2 cellular contexts compared by ENCODE assay signal in genomic region chrX:110520053-110520452, GRCh38.
TF ChIP-seq lines count a peak whose summit lies in the region.

No MANE protein-coding gene starts in this region.

TF ChIP-seq in HepG2, 621 proteins besides CTCF, POLR2A, EP300 and RAD21:
- no peak for TF ChIP-seq GMEB2 (CRISPR knock-in tag; IDR thresholded peaks at IDR 0.05; ENCODE audit: low read depth)
- no peak for TF ChIP-seq ZNF569 (CRISPR knock-in tag; IDR thresholded peaks at IDR 0.05; ENCODE audit: borderline replicate concordance)
- TF ChIP-seq MNT (IDR thresholded peaks at IDR 0.05), result 0 out of 2 replicates have a peak, but pooled peaks have one; percentile 3

TF ChIP-seq in neural cell, 6 proteins besides CTCF, POLR2A, EP300 and RAD21 (continued from another document):
- TF ChIP-seq, protein P1, sequence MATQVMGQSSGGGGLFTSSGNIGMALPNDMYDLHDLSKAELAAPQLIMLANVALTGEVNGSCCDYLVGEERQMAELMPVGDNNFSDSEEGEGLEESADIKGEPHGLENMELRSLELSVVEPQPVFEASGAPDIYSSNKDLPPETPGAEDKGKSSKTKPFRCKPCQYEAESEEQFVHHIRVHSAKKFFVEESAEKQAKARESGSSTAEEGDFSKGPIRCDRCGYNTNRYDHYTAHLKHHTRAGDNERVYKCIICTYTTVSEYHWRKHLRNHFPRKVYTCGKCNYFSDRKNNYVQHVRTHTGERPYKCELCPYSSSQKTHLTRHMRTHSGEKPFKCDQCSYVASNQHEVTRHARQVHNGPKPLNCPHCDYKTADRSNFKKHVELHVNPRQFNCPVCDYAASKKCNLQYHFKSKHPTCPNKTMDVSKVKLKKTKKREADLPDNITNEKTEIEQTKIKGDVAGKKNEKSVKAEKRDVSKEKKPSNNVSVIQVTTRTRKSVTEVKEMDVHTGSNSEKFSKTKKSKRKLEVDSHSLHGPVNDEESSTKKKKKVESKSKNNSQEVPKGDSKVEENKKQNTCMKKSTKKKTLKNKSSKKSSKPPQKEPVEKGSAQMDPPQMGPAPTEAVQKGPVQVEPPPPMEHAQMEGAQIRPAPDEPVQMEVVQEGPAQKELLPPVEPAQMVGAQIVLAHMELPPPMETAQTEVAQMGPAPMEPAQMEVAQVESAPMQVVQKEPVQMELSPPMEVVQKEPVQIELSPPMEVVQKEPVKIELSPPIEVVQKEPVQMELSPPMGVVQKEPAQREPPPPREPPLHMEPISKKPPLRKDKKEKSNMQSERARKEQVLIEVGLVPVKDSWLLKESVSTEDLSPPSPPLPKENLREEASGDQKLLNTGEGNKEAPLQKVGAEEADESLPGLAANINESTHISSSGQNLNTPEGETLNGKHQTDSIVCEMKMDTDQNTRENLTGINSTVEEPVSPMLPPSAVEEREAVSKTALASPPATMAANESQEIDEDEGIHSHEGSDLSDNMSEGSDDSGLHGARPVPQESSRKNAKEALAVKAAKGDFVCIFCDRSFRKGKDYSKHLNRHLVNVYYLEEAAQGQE (IDR thresholded peaks at IDR 0.05; ENCODE audit: borderline replicate concordance), result peak; percentile 93
